In genomic region chr10:103475437-103475836, GRCh38 we compare ENCODE assay signal across 18 cellular contexts. TPM values are rescaled to one million over a fixed set of nuclear protein-coding genes. Genes with fewer than 3 reads are reported as not detected.
DNase-seq lines count a peak whose midpoint lies in the region; ATAC-seq, FAIRE-seq and TF ChIP-seq lines count a peak whose summit lies in the region.
"Had no signal": no experiment of that assay in that cellular context is flagged by ENCODE, and none has a peak within 500 bp of the region (broad histone marks: within the 10 kb centered on the region; RNA-seq: fewer than 3 reads in every experiment).

No MANE protein-coding gene starts in this region.

- in situ Hi-C loops in K562 (cut with MboI), result loop anchor here (5.0 kb wide), 1 partner anchor 63 kb away; no protein-coding TSS in a partner anchor

- intact Hi-C loops in K562 (cut with micrococcal nuclease), result no loop called here

- no peaks in the 10 kb centered on the region for H3K79me2 ChIP-seq in K562 (ENCODE audit: control insufficient read depth, insufficient read depth, low read length)
- no peaks in the 10 kb centered on the region for H3K79me2 ChIP-seq in osteoblast (ENCODE audit: insufficient read depth, low read length)

- H3K4me1 Mint-ChIP-seq in activated CD4-positive, alpha-beta T cell treated with anti-CD3 and anti-CD28 coated beads, Interleukin-2, amount 10 ng/mL, durations not matched to agents 7 days and 5 days, result peaks cover 58% of the 10 kb centered on the region

- CTCF ChIA-PET in activated CD4-positive, alpha-beta T cell treated with anti-CD3 and anti-CD28 coated beads, Interleukin-2, amount 10 ng/mL, durations not matched to agents 7 days and 5 days (lab: Charles Lee), result interaction anchor here (0.8 to 3.9 kb wide), 6 partner anchors 9 to 60 kb away, joined by 3 to 16 read pairs (median 4); partner anchors contain the start of gene CALHM2
- CTCF ChIA-PET in HEK293T (lab: Yijun Ruan, JAX), result interaction anchor here (1.3 to 1.6 kb wide), 2 partner anchors 9 to 13 kb away, joined by 4 to 6 read pairs; no protein-coding TSS in a partner anchor
- CTCF ChIA-PET in K562 (lab: Yijun Ruan, JAX; ENCODE audit: low intra/inter-chr PET ratio), result no interaction called here

- H3K9me3 ChIP-seq in K562 (replicated peaks; ENCODE audit: control insufficient read depth, insufficient read depth, low read depth, low read length) (no peaks in the 10 kb centered on the region), osteoblast (ENCODE audit: low read depth, low read length) (no peaks in the 10 kb centered on the region)
- H3K9me3 ChIP-seq: Caco-2 had no signal

- peak overlapping the region in 1 of 2 experiments; percentile 5; a peak in 1 of 4 replicates for H3K9ac ChIP-seq in K562 (ENCODE audit: insufficient read depth in 1 of 2, low read depth in 2 of 2, low read length in 2 of 2)

- no peaks in the 10 kb centered on the region for H3K27me3 Mint-ChIP-seq in activated CD4-positive, alpha-beta T cell treated with anti-CD3 and anti-CD28 coated beads, Interleukin-2, amount 10 ng/mL, durations not matched to agents 7 days and 5 days

- H3K4me3 ChIP-seq in K562 (no peak overlapping the region), osteoblast (ENCODE audit: insufficient read depth, low read length) (no peak overlapping the region)

- no peak for DNase-seq in activated CD4-positive, alpha-beta T cell treated with anti-CD3 and anti-CD28 coated beads, Interleukin-2, amount 10 ng/mL, durations not matched to agents 7 days and 5 days
- no peak for DNase-seq in activated CD4-positive, alpha-beta T cell treated with anti-CD3 and anti-CD28 coated beads for 48 hours
- DNase-seq in HEK293T (ENCODE audit: extremely low spot score) (no peak), K562 (ENCODE audit: extremely low read depth in 1 of 4, low spot score in 3 of 4) (no peak), osteoblast (ENCODE audit: insufficient read length, low spot score, missing footprints) (peak; percentile 34), NCI-H748 treated with DMSO at 0.1 percent for 48 hours (lab: John Stamatoyannopoulos, UW) (no peak), COR-L47 (lab: John Stamatoyannopoulos, UW) (no peak)
- DNase-seq: Caco-2; CD8-positive, alpha-beta T cell; DMS53 had no signal

- POLR2A ChIA-PET in activated CD4-positive, alpha-beta T cell treated with anti-CD3 and anti-CD28 coated beads, Interleukin-2, amount 10 ng/mL, durations not matched to agents 7 days and 5 days (lab: Charles Lee), result no interaction called here
- POLR2A ChIA-PET in HEK293T (lab: Yijun Ruan, JAX) (interaction anchor here (1.1 kb wide), 1 partner anchor 16 kb away, joined by 3 read pairs; no protein-coding TSS in a partner anchor), K562 (lab: Yijun Ruan, JAX) (no interaction called here)

- H3K4me2 ChIP-seq in K562 (ENCODE audit: insufficient read depth, low read length) (no peak overlapping the region), osteoblast (ENCODE audit: insufficient read depth, low read length) (no peak overlapping the region)

- H3K9me3 Mint-ChIP-seq in activated CD4-positive, alpha-beta T cell treated with anti-CD3 and anti-CD28 coated beads, Interleukin-2, amount 10 ng/mL, durations not matched to agents 7 days and 5 days, result peaks cover 2% of the 10 kb centered on the region
- H3K9me3 Mint-ChIP-seq: CD8-positive, alpha-beta T cell had no signal

- H3K4me3 Mint-ChIP-seq in activated CD4-positive, alpha-beta T cell treated with anti-CD3 and anti-CD28 coated beads, Interleukin-2, amount 10 ng/mL, durations not matched to agents 7 days and 5 days, result no peak overlapping the region
- H3K4me3 Mint-ChIP-seq: CD14-positive monocyte; CD8-positive, alpha-beta T cell had no signal

- no peak overlapping the region for H2AFZ ChIP-seq in K562 (ENCODE audit: low read depth, low read length)
- H2AFZ ChIP-seq in osteoblast (ENCODE audit: low read length), result no peak overlapping the region

- H3K36me3 Mint-ChIP-seq in activated CD4-positive, alpha-beta T cell treated with anti-CD3 and anti-CD28 coated beads, Interleukin-2, amount 10 ng/mL, durations not matched to agents 7 days and 5 days (ENCODE audit: low read depth), result peaks cover 7% of the 10 kb centered on the region
- H3K36me3 Mint-ChIP-seq: CD8-positive, alpha-beta T cell had no signal

- H3K27ac Mint-ChIP-seq in activated CD4-positive, alpha-beta T cell treated with anti-CD3 and anti-CD28 coated beads, Interleukin-2, amount 10 ng/mL, durations not matched to agents 7 days and 5 days, result peak overlapping the region; percentile 70
- H3K27ac Mint-ChIP-seq: CD8-positive, alpha-beta T cell had no signal

- H3K9me1 ChIP-seq in K562 (ENCODE audit: control insufficient read depth, insufficient read depth, low read length), result no peaks in the 10 kb centered on the region

- TF ChIP-seq CTCF in K562 (IDR thresholded peaks at IDR 0.05 in 2 of 3, conservative IDR thresholded peaks at IDR 0.05 in 1 of 3; ENCODE audit: insufficient read depth in 2 of 3, low read depth in 1 of 3, low read length in 3 of 3) (no peak), osteoblast (IDR thresholded peaks at IDR 0.05; ENCODE audit: extremely low read depth, low read depth, low read length) (no peak)

- ATAC-seq in K562 (0 out of 3 replicates have a peak, but pooled peaks have one; percentile 17), HG03025 (IDR thresholded peaks at IDR 0.05; ENCODE audit: low FRiP score, unreplicated experiment) (no peak)
- ATAC-seq: CD8-positive, alpha-beta T cell had no signal

- 10% methylated on average over 1 of the region's 4 CpGs for WGBS in K562 (ENCODE audit: insufficient coverage, low coverage, missing lambda C conversion rate)

- H3K4me1 ChIP-seq in K562 (replicated peaks in 1 of 2; ENCODE audit: control insufficient read depth in 2 of 2, insufficient read depth in 2 of 2, low read length in 2 of 2) (peaks cover 10 to 22% of the 10 kb centered on the region in 2 experiments; a peak in 3 of 5 replicates), osteoblast (ENCODE audit: insufficient read depth, low read length) (peaks cover 2% of the 10 kb centered on the region)
- H3K4me1 ChIP-seq: Caco-2 had no signal

- TF ChIP-seq POLR2A in K562 (conservative IDR thresholded peaks at IDR 0.05), result no peak

- H4K20me1 ChIP-seq in K562 (replicated peaks; ENCODE audit: control insufficient read depth, insufficient read depth, low read length), result no peaks in the 10 kb centered on the region; the same call in 1 of the 2 replicates
- H4K20me1 ChIP-seq in osteoblast (ENCODE audit: insufficient read depth, low read length), result no peaks in the 10 kb centered on the region

- TF ChIP-seq EP300 in K562 (IDR thresholded peaks at IDR 0.05; ENCODE audit: low read length), result no peak

- no peaks in the 10 kb centered on the region for H3K36me3 ChIP-seq in K562 (ENCODE audit: control insufficient read depth, insufficient read depth, low read length)
- H3K36me3 ChIP-seq in osteoblast (ENCODE audit: insufficient read depth, low read length), result no peaks in the 10 kb centered on the region

- TF ChIP-seq RAD21 in K562 (CRISPR knock-in tag; conservative IDR thresholded peaks at IDR 0.05 in 1 of 2, IDR thresholded peaks at IDR 0.05 in 1 of 2), result no peak

- no peaks in the 10 kb centered on the region for H3K27me3 ChIP-seq in K562 (ENCODE audit: control insufficient read depth in 2 of 2, insufficient read depth in 2 of 2, low read length in 2 of 2)
- no peaks in the 10 kb centered on the region for H3K27me3 ChIP-seq in osteoblast (ENCODE audit: insufficient read depth, low read length)

- FAIRE-seq in K562 (lab: Jason Lieb, UNC), result peak; percentile 6
- FAIRE-seq: GM18507, H54 had no signal

- H3K27ac ChIP-seq in K562 (ENCODE audit: extremely low read depth, low read depth, low read length) (no peak overlapping the region), osteoblast (ENCODE audit: low read depth, low read length) (no peak overlapping the region)
- H3K27ac ChIP-seq: 22Rv1 had no signal

- no TSS peak for BruUV-seq in K562 (replicated peaks; lab: Mats Ljungman, UMichigan)

RNA-seq across cellular contexts. Expression of gene CALHM3, which starts 3.6 kb away (rescaled TPM):
- under 1 TPM in 1 of 2 experiments, not detected in 1; 0.17 TPM for total RNA-seq in activated CD4-positive, alpha-beta T cell treated with anti-CD3 and anti-CD28 coated beads, Interleukin-2, amount 10 ng/mL, durations not matched to agents 7 days and 5 days
- not detected in 2 replicates for total RNA-seq in K562 (2011; cell fraction: chromatin; rRNA removed; ENCODE audit: low replicate concordance)
- total RNA-seq in K562 (2011; cell fraction: nucleolus; rRNA removed), result not detected in 2 replicates
- not detected in 2 replicates for total RNA-seq in K562 (2011; cell fraction: nucleoplasm; rRNA removed)
- total RNA-seq in K562 (2014; rRNA removed) (not detected in 2 replicates), K562 (2014; rRNA removed; fragmentation: Illumina TruSeq; extraction: Trizol) (not detected in 2 replicates), K562 (2015; rRNA removed; fragmentation: Illumina TruSeq; extraction: Trizol) (not detected in 2 replicates), K562 (2021) (not detected in 2 replicates), osteoblast (not detected in 2 replicates)
- polyA plus RNA-seq in K562 (2011; rRNA removed) (not detected in 2 replicates), K562 (2014; fragmentation: Illumina TruSeq; extraction: Trizol) (not detected in 2 replicates), K562 (2014; fragmentation: Nextera tagmentation; extraction: Ambion mirVana) (not detected), K562 (2014; rRNA removed) (not detected in 2 replicates)
- polyA plus RNA-seq in K562 (2011; cell fraction: cytosol; rRNA removed), result not detected in 2 replicates
- polyA plus RNA-seq in K562 (2011; cell fraction: nucleus; rRNA removed), result not detected in 2 replicates
- 0.10 TPM in 1 of 2 replicates, not detected in the other for polyA plus RNA-seq in K562 (2012)
- not detected in 2 replicates for polyA minus RNA-seq in K562 (2011; rRNA and poly(A)+ RNA removed)
- polyA minus RNA-seq in K562 (2011; cell fraction: cytosol; rRNA and poly(A)+ RNA removed), result not detected in 2 replicates
- not detected in 2 replicates for polyA minus RNA-seq in K562 (2011; cell fraction: nucleus; rRNA and poly(A)+ RNA removed)
- total RNA-seq: A673; CD8-positive, alpha-beta T cell; HT-29 had no signal

RNA-seq across cellular contexts. Expression of gene CALHM1, which starts 16.7 kb away (rescaled TPM):
- under 1 TPM; 0.12 to 0.21 TPM for total RNA-seq in activated CD4-positive, alpha-beta T cell treated with anti-CD3 and anti-CD28 coated beads, Interleukin-2, amount 10 ng/mL, durations not matched to agents 7 days and 5 days
- total RNA-seq in K562 (2011; cell fraction: chromatin; rRNA removed; ENCODE audit: low replicate concordance), result not detected in 2 replicates
- not detected in 2 replicates for total RNA-seq in K562 (2011; cell fraction: nucleolus; rRNA removed)
- total RNA-seq in K562 (2011; cell fraction: nucleoplasm; rRNA removed), result not detected in 2 replicates
- not detected in 2 replicates for total RNA-seq in K562 (2014; rRNA removed)
- total RNA-seq in K562 (2014; rRNA removed; fragmentation: Illumina TruSeq; extraction: Trizol), result not detected in 2 replicates
- not detected in 2 replicates for total RNA-seq in K562 (2015; rRNA removed; fragmentation: Illumina TruSeq; extraction: Trizol)
- total RNA-seq in K562 (2021), result not detected in 2 replicates
- polyA plus RNA-seq in K562 (2011; rRNA removed), result not detected in 2 replicates
- polyA plus RNA-seq in K562 (2011; cell fraction: cytosol; rRNA removed), result not detected in 2 replicates
- not detected in 2 replicates for polyA plus RNA-seq in K562 (2011; cell fraction: nucleus; rRNA removed)
- not detected in 2 replicates for polyA plus RNA-seq in K562 (2012)
- not detected in 2 replicates for polyA plus RNA-seq in K562 (2014; fragmentation: Illumina TruSeq; extraction: Trizol)
- under 1 TPM in 1 of 2 experiments, not detected in 1; 0.03 TPM for polyA plus RNA-seq in K562 (2014; fragmentation: Nextera tagmentation; extraction: Ambion mirVana)
- polyA plus RNA-seq in K562 (2014; rRNA removed), result not detected in 2 replicates
- polyA minus RNA-seq in K562 (2011; rRNA and poly(A)+ RNA removed), result not detected in 2 replicates
- polyA minus RNA-seq in K562 (2011; cell fraction: cytosol; rRNA and poly(A)+ RNA removed), result not detected in 2 replicates
- not detected in 2 replicates for polyA minus RNA-seq in K562 (2011; cell fraction: nucleus; rRNA and poly(A)+ RNA removed)
- not detected in 2 replicates for total RNA-seq in osteoblast
- total RNA-seq: A673; Caco-2; CD8-positive, alpha-beta T cell; HT-29 had no signal
- polyA plus RNA-seq: BJ, CD14-positive monocyte had no signal

RNA-seq across cellular contexts. Expression of gene NEURL1, which starts 18.1 kb away (rescaled TPM):
- 1 to 10 TPM; 1.1 to 1.6 TPM for total RNA-seq in activated CD4-positive, alpha-beta T cell treated with anti-CD3 and anti-CD28 coated beads, Interleukin-2, amount 10 ng/mL, durations not matched to agents 7 days and 5 days
- total RNA-seq in K562 (2011; cell fraction: chromatin; rRNA removed; ENCODE audit: low replicate concordance), result 1.3 TPM in 1 of 2 replicates, not detected in the other
- total RNA-seq in K562 (2011; cell fraction: nucleolus; rRNA removed), result 0.39 and 1.3 TPM in 2 replicates
- total RNA-seq in K562 (2011; cell fraction: nucleoplasm; rRNA removed), result 0.22 and 0.84 TPM in 2 replicates
- total RNA-seq in K562 (2014; rRNA removed) (0.08 and 0.45 TPM in 2 replicates), K562 (2014; rRNA removed; fragmentation: Illumina TruSeq; extraction: Trizol) (not detected in 2 replicates), K562 (2015; rRNA removed; fragmentation: Illumina TruSeq; extraction: Trizol) (not detected in 2 replicates), K562 (2021) (0.11 and 0.20 TPM in 2 replicates), osteoblast (under 0.01 TPM in 1 of 2 replicates, not detected in the other)
- polyA plus RNA-seq in K562 (2011; rRNA removed) (0.20 and 0.21 TPM in 2 replicates), K562 (2014; fragmentation: Illumina TruSeq; extraction: Trizol) (0.26 TPM in 1 of 2 replicates, not detected in the other), K562 (2014; fragmentation: Nextera tagmentation; extraction: Ambion mirVana) (under 1 TPM in 1 of 2 experiments, not detected in 1; 0.01 TPM), K562 (2014; rRNA removed) (0.04 TPM in 1 of 2 replicates, not detected in the other)
- 0.43 and 1.3 TPM in 2 replicates for polyA plus RNA-seq in K562 (2011; cell fraction: cytosol; rRNA removed)
- polyA plus RNA-seq in K562 (2011; cell fraction: nucleus; rRNA removed), result 0.38 and 2.3 TPM in 2 replicates
- 0.20 and 0.24 TPM in 2 replicates for polyA plus RNA-seq in K562 (2012)
- polyA minus RNA-seq in K562 (2011; rRNA and poly(A)+ RNA removed), result 0.11 TPM in 1 of 2 replicates, not detected in the other
- polyA minus RNA-seq in K562 (2011; cell fraction: cytosol; rRNA and poly(A)+ RNA removed), result 0.29 TPM in 1 of 2 replicates, not detected in the other
- polyA minus RNA-seq in K562 (2011; cell fraction: nucleus; rRNA and poly(A)+ RNA removed), result 0.22 and 0.67 TPM in 2 replicates

RNA-seq across cellular contexts. Expression of gene CALHM2, which starts 23.3 kb away (rescaled TPM):
- total RNA-seq in activated CD4-positive, alpha-beta T cell treated with anti-CD3 and anti-CD28 coated beads, Interleukin-2, amount 10 ng/mL, durations not matched to agents 7 days and 5 days, result 100 to 1,000 TPM in 1 of 2 experiments, 10 to 100 TPM in 1; 89.6 to 109 TPM
- total RNA-seq in K562 (2011; cell fraction: chromatin; rRNA removed; ENCODE audit: low replicate concordance), result not detected in 2 replicates
- not detected in 2 replicates for total RNA-seq in K562 (2011; cell fraction: nucleolus; rRNA removed)
- not detected in 2 replicates for total RNA-seq in K562 (2011; cell fraction: nucleoplasm; rRNA removed)
- total RNA-seq in K562 (2014; rRNA removed) (not detected in 2 replicates), K562 (2014; rRNA removed; fragmentation: Illumina TruSeq; extraction: Trizol) (not detected in 2 replicates), K562 (2015; rRNA removed; fragmentation: Illumina TruSeq; extraction: Trizol) (not detected in 2 replicates), K562 (2021) (0.16 TPM in 1 of 2 replicates, not detected in the other), osteoblast (54.6 and 56.3 TPM in 2 replicates)
- polyA plus RNA-seq in K562 (2011; rRNA removed) (0.08 and 0.39 TPM in 2 replicates), K562 (2014; fragmentation: Illumina TruSeq; extraction: Trizol) (not detected in 2 replicates), K562 (2014; fragmentation: Nextera tagmentation; extraction: Ambion mirVana) (under 1 TPM; 0.13 to 0.14 TPM), K562 (2014; rRNA removed) (not detected in 2 replicates)
- polyA plus RNA-seq in K562 (2011; cell fraction: cytosol; rRNA removed), result 0.10 and 0.41 TPM in 2 replicates
- 0.17 and 0.35 TPM in 2 replicates for polyA plus RNA-seq in K562 (2011; cell fraction: nucleus; rRNA removed)
- 1.3 and 1.7 TPM in 2 replicates for polyA plus RNA-seq in K562 (2012)
- polyA minus RNA-seq in K562 (2011; rRNA and poly(A)+ RNA removed), result not detected in 2 replicates
- 0.73 TPM in 1 of 2 replicates, not detected in the other for polyA minus RNA-seq in K562 (2011; cell fraction: cytosol; rRNA and poly(A)+ RNA removed)
- polyA minus RNA-seq in K562 (2011; cell fraction: nucleus; rRNA and poly(A)+ RNA removed), result 0.22 TPM in 1 of 2 replicates, not detected in the other
